Comparison of ENCODE assay signal across 9 cellular contexts in genomic region chr2:128313076-128313836, GRCh38.
DNase-seq lines count a peak whose midpoint lies in the region; ATAC-seq and TF ChIP-seq lines count a peak whose summit lies in the region.
"Had no signal": no experiment of that assay in that cellular context is flagged by ENCODE, and none has a peak within 500 bp of the region (broad histone marks: within the 10 kb centered on the region; RNA-seq: fewer than 3 reads in every experiment).

No MANE protein-coding gene starts in this region.

- peak; percentile 60 for DNase-seq in activated effector memory CD4-positive, alpha-beta T cell treated with anti-CD3 and anti-CD28 coated beads, Interleukin-2, amount 50 U/mL, for 16 hours
- no peak for DNase-seq in activated effector memory CD4-positive, alpha-beta T cell treated with Interleukin-2 at 50 U/mL for 16 hours
- DNase-seq in SW480 (ENCODE audit: low spot score) (peak; percentile 70), foreskin fibroblast (peak in 1 of 2 donors; percentile 54), NCI-H2171 (lab: John Stamatoyannopoulos, UW) (no peak), CD1c-positive myeloid dendritic cell (ENCODE audit: extremely low spot score) (no peak), hippocampal formation (lab: John Stamatoyannopoulos, UW) (no peak)
- peak; percentile 28 for DNase-seq in stimulated activated naive CD8-positive, alpha-beta T cell treated with anti-CD3 and anti-CD28 coated beads, Interleukin-15, Interleukin-2, amounts not matched to agents 100 U/mL and 50 U/mL, for 24 hours

- ATAC-seq in stimulated activated naive CD8-positive, alpha-beta T cell treated with anti-CD3 and anti-CD28 coated beads, Interleukin-15, Interleukin-2, amounts not matched to agents 100 U/mL and 50 U/mL, for 24 hours: peak; percentile 48

- H3K4me3 ChIP-seq in foreskin fibroblast (ENCODE audit: low read depth in 1 of 2, low read length in 2 of 2): no peak overlapping the region
- H3K4me3 ChIP-seq: pancreas had no signal

- TF ChIP-seq CTCF in foreskin fibroblast (IDR thresholded peaks at IDR 0.05; ENCODE audit: low read depth, low read length): peak; percentile 40

Comparison
In these comparisons a context has a peak if more than half of its experiments do, and no peak if none do; other contexts are left out.
1. DNase-seq: peak in activated effector memory CD4-positive, alpha-beta T cell treated with anti-CD3 and anti-CD28 coated beads, Interleukin-2, amount 50 U/mL, for 16 hours (single experiment), SW480 (single experiment) and stimulated activated naive CD8-positive, alpha-beta T cell treated with anti-CD3 and anti-CD28 coated beads, Interleukin-15, Interleukin-2, amounts not matched to agents 100 U/mL and 50 U/mL, for 24 hours (single experiment); none in activated effector memory CD4-positive, alpha-beta T cell treated with Interleukin-2 at 50 U/mL for 16 hours (single experiment), NCI-H2171 (single experiment), CD1c-positive myeloid dendritic cell (single experiment) and hippocampal formation (0 of 2).